In the genomic region with DNA sequence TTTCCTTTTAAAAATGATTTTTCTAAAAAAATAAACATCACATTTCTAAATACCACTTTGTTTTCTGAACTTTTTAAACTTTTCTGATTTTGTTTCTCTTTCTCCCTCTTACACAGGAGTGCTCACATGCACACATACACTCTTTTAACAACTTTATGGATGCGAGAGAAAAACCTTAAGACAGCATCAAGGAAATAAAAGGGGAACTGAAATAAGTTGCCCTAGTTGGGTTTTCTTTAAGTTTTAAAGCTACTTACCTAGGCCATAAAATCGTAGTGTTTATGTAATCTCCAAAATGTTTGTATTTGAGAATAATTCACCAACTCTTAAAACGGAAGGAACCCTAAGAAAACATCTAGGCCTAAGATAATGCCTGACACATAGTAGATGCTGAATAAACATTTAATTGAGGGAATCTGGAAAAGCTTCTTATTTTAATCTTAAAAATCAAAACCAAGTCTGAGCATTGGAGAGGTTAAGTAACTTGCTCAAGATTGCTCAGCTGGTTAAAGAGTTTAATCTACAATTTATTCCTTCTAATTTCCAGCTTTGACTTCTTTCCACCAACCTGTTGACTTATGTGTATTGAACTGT, we compare ENCODE assay signal across 2 cellular contexts.
A peak's percentile ranks its signal among the peaks of the same experiment; 100 is the strongest.
TF ChIP-seq lines count a peak whose summit lies in the region.

No MANE protein-coding gene starts in this region.

TF ChIP-seq in HEK293, 187 proteins besides CTCF, POLR2A, EP300 and RAD21 (continued from another document):
- TF ChIP-seq ZNF843 (tag by site-specific recombination; IDR thresholded peaks at IDR 0.05): no peak
- no peak for TF ChIP-seq KLF8 (tag by site-specific recombination; IDR thresholded peaks at IDR 0.05)
- no peak for TF ChIP-seq ZNF311 (tag by site-specific recombination; IDR thresholded peaks at IDR 0.05; ENCODE audit: borderline replicate concordance)
- no peak for TF ChIP-seq ZNF658 (tag by site-specific recombination; IDR thresholded peaks at IDR 0.05)
- no peak for TF ChIP-seq SCRT1 (tag by site-specific recombination; IDR thresholded peaks at IDR 0.05; ENCODE audit: borderline replicate concordance)
- TF ChIP-seq, protein P1, sequence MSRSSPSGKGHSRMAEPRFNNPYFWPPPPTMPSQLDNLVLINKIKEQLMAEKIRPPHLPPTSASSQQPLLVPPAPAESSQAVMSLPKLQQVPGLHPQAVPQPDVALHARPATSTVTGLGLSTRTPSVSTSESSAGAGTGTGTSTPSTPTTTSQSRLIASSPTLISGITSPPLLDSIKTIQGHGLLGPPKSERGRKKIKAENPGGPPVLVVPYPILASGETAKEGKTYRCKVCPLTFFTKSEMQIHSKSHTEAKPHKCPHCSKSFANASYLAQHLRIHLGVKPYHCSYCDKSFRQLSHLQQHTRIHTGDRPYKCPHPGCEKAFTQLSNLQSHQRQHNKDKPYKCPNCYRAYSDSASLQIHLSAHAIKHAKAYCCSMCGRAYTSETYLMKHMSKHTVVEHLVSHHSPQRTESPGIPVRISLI (tag by site-specific recombination; IDR thresholded peaks at IDR 0.05): no peak
- TF ChIP-seq SCRT2 (tag by site-specific recombination; IDR thresholded peaks at IDR 0.05): peak; percentile 27; the same call in 1 of the 2 replicates
- TF ChIP-seq ZNF664 (tag by site-specific recombination; IDR thresholded peaks at IDR 0.05): peak; percentile 91
- no peak for TF ChIP-seq ZNF140 (tag by site-specific recombination; IDR thresholded peaks at IDR 0.05)

TF ChIP-seq in GM23338, 12 proteins besides CTCF, POLR2A, EP300 and RAD21 (continued from another document):
- TF ChIP-seq, protein P2, sequence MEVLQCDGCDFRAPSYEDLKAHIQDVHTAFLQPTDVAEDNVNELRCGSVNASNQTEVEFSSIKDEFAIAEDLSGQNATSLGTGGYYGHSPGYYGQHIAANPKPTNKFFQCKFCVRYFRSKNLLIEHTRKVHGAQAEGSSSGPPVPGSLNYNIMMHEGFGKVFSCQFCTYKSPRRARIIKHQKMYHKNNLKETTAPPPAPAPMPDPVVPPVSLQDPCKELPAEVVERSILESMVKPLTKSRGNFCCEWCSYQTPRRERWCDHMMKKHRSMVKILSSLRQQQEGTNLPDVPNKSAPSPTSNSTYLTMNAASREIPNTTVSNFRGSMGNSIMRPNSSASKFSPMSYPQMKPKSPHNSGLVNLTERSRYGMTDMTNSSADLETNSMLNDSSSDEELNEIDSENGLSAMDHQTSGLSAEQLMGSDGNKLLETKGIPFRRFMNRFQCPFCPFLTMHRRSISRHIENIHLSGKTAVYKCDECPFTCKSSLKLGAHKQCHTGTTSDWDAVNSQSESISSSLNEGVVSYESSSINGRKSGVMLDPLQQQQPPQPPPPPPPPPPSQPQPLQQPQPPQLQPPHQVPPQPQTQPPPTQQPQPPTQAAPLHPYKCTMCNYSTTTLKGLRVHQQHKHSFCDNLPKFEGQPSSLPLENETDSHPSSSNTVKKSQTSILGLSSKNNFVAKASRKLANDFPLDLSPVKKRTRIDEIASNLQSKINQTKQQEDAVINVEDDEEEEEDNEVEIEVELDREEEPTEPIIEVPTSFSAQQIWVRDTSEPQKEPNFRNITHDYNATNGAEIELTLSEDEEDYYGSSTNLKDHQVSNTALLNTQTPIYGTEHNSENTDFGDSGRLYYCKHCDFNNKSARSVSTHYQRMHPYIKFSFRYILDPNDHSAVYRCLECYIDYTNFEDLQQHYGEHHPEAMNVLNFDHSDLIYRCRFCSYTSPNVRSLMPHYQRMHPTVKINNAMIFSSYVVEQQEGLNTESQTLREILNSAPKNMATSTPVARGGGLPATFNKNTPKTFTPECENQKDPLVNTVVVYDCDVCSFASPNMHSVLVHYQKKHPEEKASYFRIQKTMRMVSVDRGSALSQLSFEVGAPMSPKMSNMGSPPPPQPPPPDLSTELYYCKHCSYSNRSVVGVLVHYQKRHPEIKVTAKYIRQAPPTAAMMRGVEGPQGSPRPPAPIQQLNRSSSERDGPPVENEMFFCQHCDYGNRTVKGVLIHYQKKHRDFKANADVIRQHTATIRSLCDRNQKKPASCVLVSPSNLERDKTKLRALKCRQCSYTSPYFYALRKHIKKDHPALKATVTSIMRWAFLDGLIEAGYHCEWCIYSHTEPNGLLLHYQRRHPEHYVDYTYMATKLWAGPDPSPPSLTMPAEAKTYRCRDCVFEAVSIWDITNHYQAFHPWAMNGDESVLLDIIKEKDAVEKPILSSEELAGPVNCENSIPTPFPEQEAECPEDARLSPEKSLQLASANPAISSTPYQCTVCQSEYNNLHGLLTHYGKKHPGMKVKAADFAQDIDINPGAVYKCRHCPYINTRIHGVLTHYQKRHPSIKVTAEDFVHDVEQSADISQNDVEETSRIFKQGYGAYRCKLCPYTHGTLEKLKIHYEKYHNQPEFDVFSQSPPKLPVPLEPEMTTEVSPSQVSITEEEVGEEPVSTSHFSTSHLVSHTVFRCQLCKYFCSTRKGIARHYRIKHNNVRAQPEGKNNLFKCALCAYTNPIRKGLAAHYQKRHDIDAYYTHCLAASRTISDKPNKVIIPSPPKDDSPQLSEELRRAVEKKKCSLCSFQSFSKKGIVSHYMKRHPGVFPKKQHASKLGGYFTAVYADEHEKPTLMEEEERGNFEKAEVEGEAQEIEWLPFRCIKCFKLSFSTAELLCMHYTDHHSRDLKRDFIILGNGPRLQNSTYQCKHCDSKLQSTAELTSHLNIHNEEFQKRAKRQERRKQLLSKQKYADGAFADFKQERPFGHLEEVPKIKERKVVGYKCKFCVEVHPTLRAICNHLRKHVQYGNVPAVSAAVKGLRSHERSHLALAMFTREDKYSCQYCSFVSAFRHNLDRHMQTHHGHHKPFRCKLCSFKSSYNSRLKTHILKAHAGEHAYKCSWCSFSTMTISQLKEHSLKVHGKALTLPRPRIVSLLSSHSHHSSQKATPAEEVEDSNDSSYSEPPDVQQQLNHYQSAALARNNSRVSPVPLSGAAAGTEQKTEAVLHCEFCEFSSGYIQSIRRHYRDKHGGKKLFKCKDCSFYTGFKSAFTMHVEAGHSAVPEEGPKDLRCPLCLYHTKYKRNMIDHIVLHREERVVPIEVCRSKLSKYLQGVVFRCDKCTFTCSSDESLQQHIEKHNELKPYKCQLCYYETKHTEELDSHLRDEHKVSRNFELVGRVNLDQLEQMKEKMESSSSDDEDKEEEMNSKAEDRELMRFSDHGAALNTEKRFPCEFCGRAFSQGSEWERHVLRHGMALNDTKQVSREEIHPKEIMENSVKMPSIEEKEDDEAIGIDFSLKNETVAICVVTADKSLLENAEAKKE (CRISPR knock-in tag; IDR thresholded peaks at IDR 0.05): no peak
- TF ChIP-seq STAT1 (IDR thresholded peaks at IDR 0.05; ENCODE audit: unreplicated experiment): no peak
- TF ChIP-seq REST (IDR thresholded peaks at IDR 0.05; ENCODE audit: unreplicated experiment): no peak
